Comparison of ENCODE assay signal across 9 cellular contexts in genomic region chr17:73018599-73018998, GRCh38.
"Had no signal": no experiment of that assay in that cellular context is flagged by ENCODE, and none has a peak within 500 bp of the region (broad histone marks: within the 10 kb centered on the region; RNA-seq: fewer than 3 reads in every experiment).

No MANE protein-coding gene starts in this region.

- H3K9me3 ChIP-seq: HAP-1 had no signal

- DNase-seq: GM23248, GOT3, H7, KG1 had no signal

- H2AFZ ChIP-seq: GM23248 had no signal

- H3K27ac ChIP-seq: HL-60 had no signal

- H3K9ac ChIP-seq: GM23248 had no signal

- ATAC-seq: HCT116, HepG2, K562 had no signal

- H3K4me1 ChIP-seq: HAP-1 had no signal

- H3K4me3 ChIP-seq: GM23248, HAP-1, K562 had no signal

- H3K36me3 ChIP-seq: HAP-1 had no signal
